22 cellular contexts compared by ENCODE assay signal in the genomic region with DNA sequence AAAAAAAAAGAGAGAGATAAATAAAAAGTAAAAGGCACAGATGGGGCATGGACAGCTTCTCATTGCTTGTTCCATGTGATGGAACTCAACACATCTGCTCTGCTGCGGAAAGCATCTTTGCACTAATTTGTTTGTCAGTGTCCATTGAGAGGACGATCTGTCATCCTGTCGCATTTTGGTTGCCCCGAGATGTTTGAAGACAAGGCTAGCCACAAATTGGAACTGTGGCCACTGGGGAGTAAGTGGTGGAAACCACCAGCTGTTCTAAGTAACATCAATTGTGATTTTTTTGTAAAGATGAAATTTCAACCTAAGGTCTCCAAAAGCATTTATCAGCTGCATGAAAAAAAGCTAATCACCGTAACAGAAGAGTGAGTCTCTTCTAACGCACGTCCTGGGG.
"Had no signal": no experiment of that assay in that cellular context is flagged by ENCODE, and none has a peak within 500 bp of the region (broad histone marks: within the 10 kb centered on the region; RNA-seq: fewer than 3 reads in every experiment).

No MANE protein-coding gene starts in this region.

- H3K4me3 Mint-ChIP-seq: activated CD4-positive, alpha-beta memory T cell treated with anti-CD3 and anti-CD28 coated beads for 36 hours; activated naive CD8-positive, alpha-beta T cell treated with anti-CD3 and anti-CD28 coated beads for 36 hours; nephron progenitor cell; WTC11 had no signal

- H3K27me3 ChIP-seq: testis had no signal

- H3K27ac ChIP-seq: epithelial cell of prostate, gastroesophageal sphincter, testis, uterus had no signal

- H3K4me3 ChIP-seq: gastroesophageal sphincter, testis, uterus had no signal

- DNase-seq: activated CD4-positive, alpha-beta memory T cell treated with anti-CD3 and anti-CD28 coated beads for 36 hours; activated CD4-positive, alpha-beta T cell treated with anti-CD3 and anti-CD28 coated beads for 4 hours; activated naive CD4-positive, alpha-beta T cell treated with Interleukin-2 at 50 U/mL for 16 hours; activated naive CD8-positive, alpha-beta T cell treated with anti-CD3 and anti-CD28 coated beads for 36 hours; activated T-cell treated with anti-CD3 and anti-CD28 coated beads, Interleukin-2, amount 50 U/mL, for 48 hours; cerebellar nuclear complex; cortex of kidney; left ventricle myocardium superior; nephron progenitor cell; posterior cingulate gyrus; small intestine; stimulated activated CD4-positive, alpha-beta T cell treated with anti-CD3 and anti-CD28 coated beads, Interleukin-15, amount 100 ng/mL, for 24 hours; stimulated activated naive CD4-positive, alpha-beta T cell; testis; trophoblast cell; uterus had no signal

- H3K27ac Mint-ChIP-seq: activated CD4-positive, alpha-beta memory T cell treated with anti-CD3 and anti-CD28 coated beads for 36 hours; activated naive CD8-positive, alpha-beta T cell treated with anti-CD3 and anti-CD28 coated beads for 36 hours; nephron progenitor cell; WTC11 had no signal

- H3K9me3 ChIP-seq: testis, uterus had no signal

- ATAC-seq: gastroesophageal sphincter, left ventricle myocardium superior, sciatic nerve, WTC11 had no signal

- FAIRE-seq: bronchial epithelial cell, islet of Langerhans, small intestine had no signal

- H3K9me3 Mint-ChIP-seq: activated CD4-positive, alpha-beta memory T cell treated with anti-CD3 and anti-CD28 coated beads for 36 hours; activated naive CD8-positive, alpha-beta T cell treated with anti-CD3 and anti-CD28 coated beads for 36 hours; nephron progenitor cell; WTC11 had no signal

- H3K36me3 Mint-ChIP-seq: activated CD4-positive, alpha-beta memory T cell treated with anti-CD3 and anti-CD28 coated beads for 36 hours; activated naive CD8-positive, alpha-beta T cell treated with anti-CD3 and anti-CD28 coated beads for 36 hours; WTC11 had no signal

- H3K4me1 ChIP-seq: testis, uterus had no signal

- H3K36me3 ChIP-seq: gastroesophageal sphincter, uterus had no signal
